Comparison of ENCODE assay signal across 9 cellular contexts in genomic region chr3:157128771-157129671, GRCh38. TPM values are rescaled to one million over a fixed set of nuclear protein-coding genes. Genes with fewer than 3 reads are reported as not detected.
A peak's percentile ranks its signal among the peaks of the same experiment; 100 is the strongest.
DNase-seq lines count a peak whose midpoint lies in the region; ATAC-seq and TF ChIP-seq lines count a peak whose summit lies in the region.
"Had no signal": no experiment of that assay in that cellular context is flagged by ENCODE, and none has a peak within 500 bp of the region (broad histone marks: within the 10 kb centered on the region; RNA-seq: fewer than 3 reads in every experiment).

No MANE protein-coding gene starts in this region.

- peak overlapping the region; percentile 71 for H2AK5ac ChIP-seq in IMR-90 (ENCODE audit: low read depth, low read length)

- H3K27me3 ChIP-seq in IMR-90 (ENCODE audit: control insufficient read depth, insufficient read depth, low read length), result no peaks in the 10 kb centered on the region

- intact Hi-C loops in IMR-90 (cut with micrococcal nuclease), result no loop called here

- no peak overlapping the region for H3K4me2 ChIP-seq in IMR-90 (ENCODE audit: low read depth, low read length)

- peak overlapping the region; percentile 40 for H4K5ac ChIP-seq in IMR-90 (ENCODE audit: low read depth, low read length)

- TF ChIP-seq RAD21 in IMR-90 (IDR thresholded peaks at IDR 0.05; ENCODE audit: low read length), result no peak

- in situ Hi-C loops in IMR-90 (cut with MboI; ENCODE audit: low sequenced_read_pairs), result loop anchor here (5.0 to 25.0 kb wide), 2 partner anchors 37 to 1142 kb away; no protein-coding TSS in a partner anchor

- H3K4ac ChIP-seq in IMR-90 (ENCODE audit: low read depth, low read length), result peak overlapping the region; percentile 85

- H3K4me1 Mint-ChIP-seq in activated naive CD4-positive, alpha-beta T cell treated with anti-CD3 and anti-CD28 coated beads, Interleukin-2, amount 10 ng/mL, durations not matched to agents 7 days and 5 days, result peaks cover 72% of the 10 kb centered on the region

- peak; percentile 27 for ATAC-seq in GM19351 (IDR thresholded peaks at IDR 0.05; ENCODE audit: unreplicated experiment)
- ATAC-seq in IMR-90 (ENCODE audit: low read depth), result 0 out of 2 replicates have a peak, but pooled peaks have one; percentile 13
- no peak for ATAC-seq in activated CD4-positive, CD25-positive, alpha-beta regulatory T cell treated with anti-CD3 and anti-CD28 coated beads, Interleukin-2, amount 50 U/mL, for 24 hours

- H3K27me3 Mint-ChIP-seq in activated naive CD4-positive, alpha-beta T cell treated with anti-CD3 and anti-CD28 coated beads, Interleukin-2, amount 10 ng/mL, durations not matched to agents 7 days and 5 days, result no peaks in the 10 kb centered on the region
- H3K27me3 Mint-ChIP-seq: activated B cell treated with CpG ODN at 0.5 μM for 24 hours had no signal

- peak overlapping the region; percentile 63 for H3K23ac ChIP-seq in IMR-90 (ENCODE audit: low read depth, low read length)

- WGBS in IMR-90 (ENCODE audit: extremely low coverage in 2 of 2, insufficient read length in 1 of 2), 2 experiments, result 33% methylated on average over 3 of the region's 14 CpGs; no CpG with 5 or more reads in 1 of the 2 experiments

- H4K91ac ChIP-seq in IMR-90 (ENCODE audit: insufficient read depth, low read depth, low read length), result peak overlapping the region; percentile 69

- no peak for TF ChIP-seq POLR2A in IMR-90 (IDR thresholded peaks at IDR 0.05; ENCODE audit: low read depth, low read length)

- peak overlapping the region; percentile 83 for H2BK5ac ChIP-seq in IMR-90 (ENCODE audit: low read depth, low read length, poor library complexity, severe bottlenecking)

- peaks cover 33% of the 10 kb centered on the region for H3K4me1 ChIP-seq in IMR-90 (ENCODE audit: control insufficient read depth, insufficient read depth, low read length)

- peak overlapping the region; percentile 53 to 77; a peak in 3 of 4 replicates for H4K8ac ChIP-seq in IMR-90 (ENCODE audit: low read depth in 2 of 2, low read length in 2 of 2)

- H3K56ac ChIP-seq in IMR-90 (ENCODE audit: extremely low read depth, insufficient read depth, low read length), result peak overlapping the region; percentile 29; the same call in 1 of the 2 replicates

- no peaks in the 10 kb centered on the region for H3K9me3 ChIP-seq in IMR-90 (ENCODE audit: control insufficient read depth, insufficient read depth, low read length)

- POLR2A ChIA-PET in IMR-90 (lab: Charles Lee; ENCODE audit: unreplicated experiment), result no interaction called here

- H3K14ac ChIP-seq in IMR-90 (replicated peaks; ENCODE audit: low read depth, low read length), result peak overlapping the region; percentile 34

- no peak for TF ChIP-seq CTCF in IMR-90 (conservative IDR thresholded peaks at IDR 0.05; ENCODE audit: low read depth, low read length)

- H3K79me1 ChIP-seq in IMR-90 (ENCODE audit: low read depth in 1 of 2, low read length in 2 of 2), result no peaks in the 10 kb centered on the region

- peak overlapping the region; percentile 89 for H2BK20ac ChIP-seq in IMR-90 (ENCODE audit: low read depth, low read length)

- no peak overlapping the region for H3K9ac ChIP-seq in IMR-90 (ENCODE audit: low read depth, low read length)

- DNase-seq in IMR-90, result peak; percentile 30
- peak; percentile 73 for DNase-seq in activated naive CD4-positive, alpha-beta T cell treated with anti-CD3 and anti-CD28 coated beads, Interleukin-2, amount 10 ng/mL, durations not matched to agents 7 days and 5 days
- DNase-seq in hepatic stellate cell (ENCODE audit: low spot score), result peak; percentile 51
- DNase-seq in stimulated activated CD4-positive, alpha-beta T cell treated with anti-CD3 and anti-CD28 coated beads, Interleukin-4, amount 100 ng/mL, for 24 hours, result peak; percentile 22
- no peak for DNase-seq in NOMO-1 treated with dmso at 0.1 percent for 144 hours (lab: John Stamatoyannopoulos, UW; ENCODE audit: unreplicated experiment)
- no peak for DNase-seq in NCI-H69 (lab: John Stamatoyannopoulos, UW)
- DNase-seq: activated B cell treated with CpG ODN at 0.5 μM for 24 hours had no signal

- H3K36me3 Mint-ChIP-seq in activated naive CD4-positive, alpha-beta T cell treated with anti-CD3 and anti-CD28 coated beads, Interleukin-2, amount 10 ng/mL, durations not matched to agents 7 days and 5 days, result peaks cover 3% of the 10 kb centered on the region

- no peaks in the 10 kb centered on the region for H4K20me1 ChIP-seq in IMR-90 (ENCODE audit: insufficient read depth, low read length)

- BruUV-seq in IMR-90 (replicated peaks; lab: Mats Ljungman, UMichigan), result no TSS peak

- H2AK9ac ChIP-seq in IMR-90 (replicated peaks; ENCODE audit: low read depth, low read length, poor library complexity), result peak overlapping the region; percentile 91

- H2BK120ac ChIP-seq in IMR-90 (ENCODE audit: low read depth, low read length), result peak overlapping the region; percentile 87

- H2BK15ac ChIP-seq in IMR-90 (ENCODE audit: low read depth, low read length), result peak overlapping the region; percentile 79

- no peaks in the 10 kb centered on the region for H3K9me3 Mint-ChIP-seq in activated naive CD4-positive, alpha-beta T cell treated with anti-CD3 and anti-CD28 coated beads, Interleukin-2, amount 10 ng/mL, durations not matched to agents 7 days and 5 days
- H3K9me3 Mint-ChIP-seq: activated B cell treated with CpG ODN at 0.5 μM for 24 hours had no signal

- H3K36me3 ChIP-seq in IMR-90 (ENCODE audit: control insufficient read depth, insufficient read depth, low read length), result no peaks in the 10 kb centered on the region

- peaks cover 39% of the 10 kb centered on the region for H3K9me1 ChIP-seq in IMR-90 (ENCODE audit: insufficient read depth, low read length)

- peak overlapping the region; percentile 84 for H2AFZ ChIP-seq in IMR-90 (replicated peaks; ENCODE audit: low read length, poor library complexity)

- peak overlapping the region; percentile 29 for H3K4me3 Mint-ChIP-seq in activated naive CD4-positive, alpha-beta T cell treated with anti-CD3 and anti-CD28 coated beads, Interleukin-2, amount 10 ng/mL, durations not matched to agents 7 days and 5 days
- H3K4me3 Mint-ChIP-seq: activated B cell treated with CpG ODN at 0.5 μM for 24 hours had no signal

- CTCF ChIA-PET in IMR-90 (lab: Yijun Ruan, JAX), result interaction anchor here (1.1 kb wide), 1 partner anchor 37 kb away, joined by 3 read pairs; no protein-coding TSS in a partner anchor
- CTCF ChIA-PET in activated naive CD4-positive, alpha-beta T cell treated with anti-CD3 and anti-CD28 coated beads, Interleukin-2, amount 10 ng/mL, durations not matched to agents 7 days and 5 days (lab: Charles Lee), result interaction anchor here (0.8 to 5.2 kb wide), 6 partner anchors 8 to 426 kb away, joined by 3 to 33 read pairs (median 10); no protein-coding TSS in a partner anchor

- dilution Hi-C loops in IMR-90 (cut with HindIII; ENCODE audit: low sequenced_read_pairs, unreplicated experiment), result no loop called here

- H3K27ac ChIP-seq in IMR-90 (ENCODE audit: insufficient read depth, low read length), result peak overlapping the region; percentile 39; the same call in 1 of the 2 replicates

- peak overlapping the region; percentile 33; the same call in 1 of the 2 replicates for H3K18ac ChIP-seq in IMR-90 (ENCODE audit: low read depth, low read length)

- peak overlapping the region; percentile 98 for H3K27ac Mint-ChIP-seq in activated naive CD4-positive, alpha-beta T cell treated with anti-CD3 and anti-CD28 coated beads, Interleukin-2, amount 10 ng/mL, durations not matched to agents 7 days and 5 days
- H3K27ac Mint-ChIP-seq: activated B cell treated with CpG ODN at 0.5 μM for 24 hours had no signal

- no peak overlapping the region for H3K4me3 ChIP-seq in IMR-90 (ENCODE audit: insufficient read depth, low read depth, low read length)

TF ChIP-seq in IMR-90, 13 proteins besides CTCF, POLR2A, EP300 and RAD21:
- TF ChIP-seq ELK1 (IDR thresholded peaks at IDR 0.05; ENCODE audit: borderline replicate concordance, low read depth, low read length), result no peak
- TF ChIP-seq MXI1 (IDR thresholded peaks at IDR 0.05; ENCODE audit: borderline replicate concordance, low read depth, low read length), result no peak
- no peak for TF ChIP-seq RCOR1 (IDR thresholded peaks at IDR 0.05; ENCODE audit: insufficient replicate concordance, low read length)
- TF ChIP-seq SMC3 (IDR thresholded peaks at IDR 0.05; ENCODE audit: low read depth, low read length), result no peak
- no peak for TF ChIP-seq CEBPB (IDR thresholded peaks at IDR 0.05; ENCODE audit: low read depth, low read length)

RNA-seq across cellular contexts. Expression of gene CCNL1, which starts 30.9 kb away (rescaled TPM):
- 60.9 and 156 TPM in 2 replicates for total RNA-seq in IMR-90 (2012; rRNA removed)
- 70.4 and 83.3 TPM in 2 replicates for polyA plus RNA-seq in IMR-90 (2012; rRNA removed)
- 20.1 and 20.2 TPM in 2 replicates for polyA plus RNA-seq in IMR-90 (2012; cell fraction: cytosol; rRNA removed)
- 533 and 1,043 TPM in 2 replicates for polyA plus RNA-seq in IMR-90 (2012; cell fraction: nucleus; rRNA removed; ENCODE audit: low replicate concordance)

Comparison
In these comparisons a context has a peak if more than half of its experiments do, and no peak if none do; other contexts are left out.
1. ATAC-seq: peak in GM19351 (single experiment) and IMR-90 (single experiment); none in activated CD4-positive, CD25-positive, alpha-beta regulatory T cell treated with anti-CD3 and anti-CD28 coated beads, Interleukin-2, amount 50 U/mL, for 24 hours (0 of 2).
2. DNase-seq: peak in IMR-90 (single experiment), activated naive CD4-positive, alpha-beta T cell treated with anti-CD3 and anti-CD28 coated beads, Interleukin-2, amount 10 ng/mL, durations not matched to agents 7 days and 5 days (single experiment), hepatic stellate cell (single experiment) and stimulated activated CD4-positive, alpha-beta T cell treated with anti-CD3 and anti-CD28 coated beads, Interleukin-4, amount 100 ng/mL, for 24 hours (single experiment); none in NOMO-1 treated with dmso at 0.1 percent for 144 hours (single experiment) and NCI-H69 (single experiment).